In the genomic region with DNA sequence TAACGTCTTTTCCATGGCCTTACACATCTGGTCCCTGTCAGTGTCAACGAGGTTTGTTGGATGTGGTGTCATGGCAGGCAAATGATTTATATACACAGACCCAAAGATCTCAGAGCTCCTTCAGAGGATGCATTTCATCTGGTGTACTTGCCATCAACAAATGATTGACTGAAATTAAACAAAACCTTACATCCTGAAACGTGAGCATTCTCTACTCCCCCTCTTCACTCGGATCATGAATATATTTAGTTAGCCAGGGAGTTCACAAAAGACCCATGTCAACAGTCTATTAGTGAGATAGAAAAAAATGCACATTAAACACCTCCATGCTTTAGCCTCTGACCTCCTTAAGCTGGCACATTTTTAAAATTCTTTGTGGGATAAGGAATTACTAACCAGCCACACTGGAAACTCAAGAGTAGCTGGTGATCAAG, we compare ENCODE assay signal across 12 cellular contexts.
A peak's percentile ranks its signal among the peaks of the same experiment; 100 is the strongest.
DNase-seq lines count a peak whose midpoint lies in the region; ATAC-seq, FAIRE-seq and TF ChIP-seq lines count a peak whose summit lies in the region.
"Had no signal": no experiment of that assay in that cellular context is flagged by ENCODE, and none has a peak within 500 bp of the region (broad histone marks: within the 10 kb centered on the region; RNA-seq: fewer than 3 reads in every experiment).

No MANE protein-coding gene starts in this region.

- BruUV-seq in PC-3 (replicated peaks; lab: Mats Ljungman, UMichigan): no TSS peak

- peaks cover 15% of the 10 kb centered on the region for H3K4me1 ChIP-seq in PC-3 (ENCODE audit: insufficient read depth, low read length)
- H3K4me1 ChIP-seq in suprapubic skin: peaks cover 39% of the 10 kb centered on the region

- no peak for TF ChIP-seq EP300 in suprapubic skin (IDR thresholded peaks at IDR 0.05)

- H3K79me2 ChIP-seq in PC-3 (ENCODE audit: low read length): 0 out of 2 replicates have a peak, but pooled peaks cover 4% of the 10 kb centered on the region

- no peaks in the 10 kb centered on the region for H3F3A ChIP-seq in PC-3 (ENCODE audit: low read length, unreplicated experiment)

- TF ChIP-seq CTCF in PC-3 (conservative IDR thresholded peaks at IDR 0.05; ENCODE audit: low read depth, low read length) (no peak), foreskin fibroblast (IDR thresholded peaks at IDR 0.05; ENCODE audit: low read depth, low read length) (no peak), suprapubic skin (IDR thresholded peaks at IDR 0.05) (no peak)

- H3K36me3 ChIP-seq in PC-3 (ENCODE audit: low read depth, low read length) (no peaks in the 10 kb centered on the region), suprapubic skin (no peaks in the 10 kb centered on the region)

- no peak for TF ChIP-seq POLR2A in suprapubic skin (IDR thresholded peaks at IDR 0.05)

- no peaks in the 10 kb centered on the region for H4K20me1 ChIP-seq in PC-3 (ENCODE audit: low read length)

- DNase-seq in NCI-H748 (lab: John Stamatoyannopoulos, UW; ENCODE audit: unreplicated experiment) (peak; percentile 11), NCI-H748 treated with DMSO at 0.1 percent for 48 hours (lab: John Stamatoyannopoulos, UW) (no peak), PC-3 (peak; percentile 51), foreskin fibroblast (peak; percentile 41 to 57), suprapubic skin (ENCODE audit: low spot score in 2 of 2) (no peak), frontal cortex (ENCODE audit: low spot score in 2 of 2) (no peak)
- DNase-seq: activated CD4-positive, alpha-beta memory T cell treated with anti-CD3 and anti-CD28 coated beads for 36 hours; cerebellar nuclear complex; GF-D8; NCI-H1105 treated with DMSO at 0.1 percent for 48 hours had no signal

- no peak overlapping the region for H3K27ac ChIP-seq in PC-3 (ENCODE audit: low read length)
- H3K27ac ChIP-seq in suprapubic skin: peak overlapping the region; percentile 58

- 64% methylated on average over 4 of the region's 4 CpGs for WGBS in suprapubic skin

- H3K9me2 ChIP-seq in PC-3 (replicated peaks; ENCODE audit: low read length): no peaks in the 10 kb centered on the region

- H3K27me3 ChIP-seq in PC-3 (ENCODE audit: low read length): no peaks in the 10 kb centered on the region
- H3K27me3 ChIP-seq in suprapubic skin: no peaks in the 10 kb centered on the region

- POLR2A ChIA-PET in PC-3 (lab: Charles Lee; ENCODE audit: unreplicated experiment): no interaction called here

- intact Hi-C loops in PC-3 (cut with micrococcal nuclease): no loop called here

- CTCF ChIA-PET in PC-3 (lab: Charles Lee): no interaction called here

- H3K4me3 ChIP-seq in PC-3 (ENCODE audit: low read length) (no peak overlapping the region), foreskin fibroblast (ENCODE audit: low read depth in 1 of 2, low read length in 2 of 2) (no peak overlapping the region), suprapubic skin (no peak overlapping the region)

- no peaks in the 10 kb centered on the region for H3K9me3 ChIP-seq in PC-3 (ENCODE audit: low read length)
- H3K9me3 ChIP-seq in suprapubic skin: no peaks in the 10 kb centered on the region

- H3K4me2 ChIP-seq in PC-3 (ENCODE audit: low read length): peak overlapping the region; percentile 45; the same call in 1 of the 2 replicates

- ATAC-seq in PC-3 (peak; percentile 40), HG03108 (IDR thresholded peaks at IDR 0.05; ENCODE audit: unreplicated experiment) (no peak), GM19351 (IDR thresholded peaks at IDR 0.05; ENCODE audit: unreplicated experiment) (no peak)

- no peak overlapping the region for H2AFZ ChIP-seq in PC-3 (ENCODE audit: low read length)

- no peak for FAIRE-seq in frontal cortex (lab: Jason Lieb, UNC)

- no peak overlapping the region for H3K9ac ChIP-seq in PC-3 (ENCODE audit: low read length)

Comparison
In these comparisons a context has a peak if more than half of its experiments do, and no peak if none do; other contexts are left out.
1. DNase-seq: peak in NCI-H748 (single experiment), PC-3 (single experiment) and foreskin fibroblast (2 of 2); none in NCI-H748 treated with DMSO at 0.1 percent for 48 hours (single experiment), suprapubic skin (0 of 2) and frontal cortex (0 of 2).